In the genomic region with DNA sequence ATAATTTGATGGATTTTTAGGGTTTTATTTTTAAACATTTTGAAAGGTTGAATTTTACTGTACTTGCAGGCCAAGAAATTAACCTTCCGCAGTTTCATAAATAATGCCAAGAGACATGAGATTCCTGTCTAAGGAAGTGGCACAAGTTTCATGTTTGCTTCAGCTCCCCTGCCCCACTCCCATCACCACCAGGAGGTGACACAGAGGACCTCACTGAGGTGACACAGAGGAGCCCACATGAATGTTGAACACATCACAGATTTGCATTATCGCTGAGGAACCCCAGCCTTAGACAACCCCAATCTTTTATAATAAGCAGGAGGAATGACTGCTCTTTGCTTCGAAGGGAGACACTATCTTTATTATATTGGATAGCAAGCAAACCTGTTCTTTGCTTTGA, we compare ENCODE assay signal across 24 cellular contexts.
"Had no signal": no experiment of that assay in that cellular context is flagged by ENCODE, and none has a peak within 500 bp of the region (broad histone marks: within the 10 kb centered on the region; RNA-seq: fewer than 3 reads in every experiment).

No MANE protein-coding gene starts in this region.

- H3K4me1 Mint-ChIP-seq: naive B cell had no signal

- H3K4me1 ChIP-seq: esophagus squamous epithelium, gastrocnemius medialis, heart right ventricle, left lung, lower lobe of right lung had no signal

- H3K4me3 Mint-ChIP-seq: naive B cell had no signal

- DNase-seq: dermis blood vessel endothelial cell; dorsolateral prefrontal cortex; effector CD4-positive, alpha-beta T cell; effector memory CD4-positive, alpha-beta T cell; erythroblast; esophagus squamous epithelium; foreskin fibroblast; foreskin melanocyte; gastrocnemius medialis; glutamatergic neuron; head of caudate nucleus; heart right ventricle; hippocampal formation; left cardiac atrium; left lung; left ventricle myocardium superior; lower lobe of right lung; mesenchymal stem cell; midbrain; mucosa of descending colon; naive B cell had no signal

- H3K27ac Mint-ChIP-seq: naive B cell had no signal

- H3K27me3 ChIP-seq: dorsolateral prefrontal cortex, esophagus squamous epithelium, gastrocnemius medialis, heart right ventricle, left lung had no signal

- H3K27me3 Mint-ChIP-seq: naive B cell had no signal

- H3K36me3 Mint-ChIP-seq: naive B cell had no signal

- ATAC-seq: esophagus mucosa, gastrocnemius medialis, heart right ventricle, left cardiac atrium, left lung, left ventricle myocardium superior, lower lobe of right lung, mucosa of descending colon had no signal

- H3K9me3 ChIP-seq: esophagus squamous epithelium, gastrocnemius medialis, left lung, lower lobe of right lung, mucosa of descending colon had no signal

- H3K4me3 ChIP-seq: coronary artery, dorsolateral prefrontal cortex, esophagus squamous epithelium, gastrocnemius medialis, heart right ventricle, left lung, lower lobe of right lung, mucosa of descending colon had no signal

- H3K27ac ChIP-seq: coronary artery, dorsolateral prefrontal cortex, epithelial cell of prostate, esophagus squamous epithelium, gastrocnemius medialis, heart right ventricle, left lung, lower lobe of right lung had no signal

- H3K36me3 ChIP-seq: esophagus squamous epithelium, gastrocnemius medialis, heart right ventricle, left lung, lower lobe of right lung had no signal
